ENCODE assay signal across 12 cellular contexts in genomic region chr14:23929131-23929530, GRCh38.
"Had no signal": no experiment of that assay in that cellular context is flagged by ENCODE, and none has a peak within 500 bp of the region (broad histone marks: within the 10 kb centered on the region; RNA-seq: fewer than 3 reads in every experiment).

No MANE protein-coding gene starts in this region.

- H3K27ac Mint-ChIP-seq: activated CD4-positive, alpha-beta T cell treated with anti-CD3 and anti-CD28 coated beads, Interleukin-2, amount 10 ng/mL, durations not matched to agents 7 days and 5 days; activated CD8-positive, alpha-beta memory T cell treated with anti-CD3 and anti-CD28 coated beads, Interleukin-2, amount 10 ng/mL, durations not matched to agents 7 days and 5 days; activated CD8-positive, alpha-beta T cell treated with anti-CD3 and anti-CD28 coated beads for 36 hours; activated naive CD4-positive, alpha-beta T cell treated with anti-CD3 and anti-CD28 coated beads, Interleukin-2, amount 50 U/mL, for 24 hours; memory B cell; stimulated activated naive CD8-positive, alpha-beta T cell treated with anti-CD3 and anti-CD28 coated beads, Interleukin-15, amount 100 ng/mL, for 72 hours had no signal

- H3K4me3 ChIP-seq: prostate gland, transverse colon had no signal

- H3K9me3 ChIP-seq: prostate gland, transverse colon had no signal

- H3K9me3 Mint-ChIP-seq: activated CD4-positive, alpha-beta T cell treated with anti-CD3 and anti-CD28 coated beads, Interleukin-2, amount 10 ng/mL, durations not matched to agents 7 days and 5 days; activated CD8-positive, alpha-beta T cell treated with anti-CD3 and anti-CD28 coated beads for 36 hours; activated naive CD4-positive, alpha-beta T cell treated with anti-CD3 and anti-CD28 coated beads, Interleukin-2, amount 50 U/mL, for 24 hours; effector memory CD8-positive, alpha-beta T cell; memory B cell; naive B cell; stimulated activated naive CD8-positive, alpha-beta T cell treated with anti-CD3 and anti-CD28 coated beads, Interleukin-15, amount 100 ng/mL, for 72 hours had no signal

- H3K27me3 Mint-ChIP-seq: activated CD8-positive, alpha-beta T cell treated with anti-CD3 and anti-CD28 coated beads for 36 hours; activated naive CD4-positive, alpha-beta T cell treated with anti-CD3 and anti-CD28 coated beads, Interleukin-2, amount 50 U/mL, for 24 hours; memory B cell; stimulated activated naive CD8-positive, alpha-beta T cell treated with anti-CD3 and anti-CD28 coated beads, Interleukin-15, amount 100 ng/mL, for 72 hours had no signal

- H3K36me3 ChIP-seq: brain microvascular endothelial cell, prostate gland, transverse colon had no signal

- H3K4me3 Mint-ChIP-seq: activated CD4-positive, alpha-beta T cell treated with anti-CD3 and anti-CD28 coated beads, Interleukin-2, amount 10 ng/mL, durations not matched to agents 7 days and 5 days; activated CD8-positive, alpha-beta memory T cell treated with anti-CD3 and anti-CD28 coated beads, Interleukin-2, amount 10 ng/mL, durations not matched to agents 7 days and 5 days; activated CD8-positive, alpha-beta T cell treated with anti-CD3 and anti-CD28 coated beads for 36 hours; activated naive CD4-positive, alpha-beta T cell treated with anti-CD3 and anti-CD28 coated beads, Interleukin-2, amount 50 U/mL, for 24 hours; effector memory CD8-positive, alpha-beta T cell; memory B cell; naive B cell; stimulated activated naive CD8-positive, alpha-beta T cell treated with anti-CD3 and anti-CD28 coated beads, Interleukin-15, amount 100 ng/mL, for 72 hours had no signal

- H3K27ac ChIP-seq: brain microvascular endothelial cell, prostate gland, transverse colon, VCaP had no signal

- H3K4me1 Mint-ChIP-seq: activated CD4-positive, alpha-beta T cell treated with anti-CD3 and anti-CD28 coated beads, Interleukin-2, amount 10 ng/mL, durations not matched to agents 7 days and 5 days; activated CD8-positive, alpha-beta memory T cell treated with anti-CD3 and anti-CD28 coated beads, Interleukin-2, amount 10 ng/mL, durations not matched to agents 7 days and 5 days; activated naive CD4-positive, alpha-beta T cell treated with anti-CD3 and anti-CD28 coated beads, Interleukin-2, amount 50 U/mL, for 24 hours; memory B cell; naive B cell; stimulated activated naive CD8-positive, alpha-beta T cell treated with anti-CD3 and anti-CD28 coated beads, Interleukin-15, amount 100 ng/mL, for 72 hours had no signal

- H3K27me3 ChIP-seq: brain microvascular endothelial cell, transverse colon had no signal

- H3K4me1 ChIP-seq: prostate gland had no signal

- H3K36me3 Mint-ChIP-seq: activated CD8-positive, alpha-beta memory T cell treated with anti-CD3 and anti-CD28 coated beads, Interleukin-2, amount 10 ng/mL, durations not matched to agents 7 days and 5 days; activated naive CD4-positive, alpha-beta T cell treated with anti-CD3 and anti-CD28 coated beads, Interleukin-2, amount 50 U/mL, for 24 hours; naive B cell had no signal
